In the genomic region with DNA sequence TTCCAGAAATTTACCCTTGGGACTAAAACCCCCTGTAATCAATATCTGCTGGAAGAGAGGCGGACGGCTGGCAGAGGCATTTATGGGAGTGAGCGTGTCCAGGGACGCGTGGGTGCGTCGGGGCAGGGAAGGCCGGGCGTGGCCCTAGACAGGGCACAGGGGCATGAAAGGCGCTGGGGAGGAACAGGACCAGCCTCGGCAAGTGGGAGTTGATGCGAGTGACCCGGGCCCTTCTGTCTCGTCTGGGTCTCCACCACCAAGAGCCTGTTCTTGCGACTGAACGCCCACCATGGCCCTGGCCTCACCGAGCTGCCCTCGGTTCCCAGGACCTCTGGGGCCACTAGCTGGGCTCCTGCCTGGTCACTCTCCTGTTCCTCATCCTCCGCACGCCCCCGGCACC, we compare ENCODE assay signal across 23 cellular contexts. TPM values are rescaled to one million over a fixed set of nuclear protein-coding genes. Genes with fewer than 3 reads are reported as not detected.
DNase-seq lines count a peak whose midpoint lies in the region; TF ChIP-seq lines count a peak whose summit lies in the region.
"Had no signal": no experiment of that assay in that cellular context is flagged by ENCODE, and none has a peak within 500 bp of the region (broad histone marks: within the 10 kb centered on the region; RNA-seq: fewer than 3 reads in every experiment).

No MANE protein-coding gene starts in this region.

- no peak overlapping the region for H3K4me3 ChIP-seq in H7 (ENCODE audit: insufficient read depth, low read depth, low read length)
- H3K4me3 ChIP-seq in adipocyte (ENCODE audit: low read length), result no peak overlapping the region
- peak overlapping the region in 1 of 2 donors; percentile 6 for H3K4me3 ChIP-seq in mucosa of rectum (ENCODE audit: low read length in 2 of 2)
- H3K4me3 ChIP-seq in suprapubic skin, result no peak overlapping the region
- no peak overlapping the region for H3K4me3 ChIP-seq in CD8-positive, alpha-beta memory T cell (ENCODE audit: low read length)
- H3K4me3 ChIP-seq: HAP-1, upper lobe of right lung had no signal

- peaks cover 0 to 11% (median 5%) of the 10 kb centered on the region in 3 donors for H3K4me1 Mint-ChIP-seq in CD8-positive, alpha-beta memory T cell

- H3K27me3 Mint-ChIP-seq in CD8-positive, alpha-beta memory T cell, result peaks cover 0 to 7% of the 10 kb centered on the region in 2 donors
- H3K27me3 Mint-ChIP-seq: dendritic cell treated with granulocyte-macrophage colony-stimulating factor and Interleukin-4, amounts not matched to agents 40 ng/mL and 50 ng/mL, for 4 days had no signal

- no peaks in the 10 kb centered on the region for H3K9me3 Mint-ChIP-seq in CD8-positive, alpha-beta memory T cell
- H3K9me3 Mint-ChIP-seq: dendritic cell treated with granulocyte-macrophage colony-stimulating factor and Interleukin-4, amounts not matched to agents 40 ng/mL and 50 ng/mL, for 4 days; neural crest cell had no signal

- peak overlapping the region; percentile 64 for H3K9ac ChIP-seq in adipocyte (ENCODE audit: low read length)
- no peak overlapping the region for H3K9ac ChIP-seq in mucosa of rectum (ENCODE audit: low read depth in 1 of 2, low read length in 2 of 2)

- H3K4me3 Mint-ChIP-seq in CD8-positive, alpha-beta memory T cell, result no peak overlapping the region
- H3K4me3 Mint-ChIP-seq: CD14-positive monocyte; dendritic cell treated with granulocyte-macrophage colony-stimulating factor and Interleukin-4, amounts not matched to agents 40 ng/mL and 50 ng/mL, for 4 days; neural crest cell had no signal

- peak overlapping the region in 1 of 8 donors; percentile 17 for H3K27ac Mint-ChIP-seq in CD8-positive, alpha-beta memory T cell
- H3K27ac Mint-ChIP-seq: dendritic cell treated with granulocyte-macrophage colony-stimulating factor and Interleukin-4, amounts not matched to agents 40 ng/mL and 50 ng/mL, for 4 days had no signal

- no peak for TF ChIP-seq POLR2A in suprapubic skin (IDR thresholded peaks at IDR 0.05)

- POLR2A ChIA-PET in CD8-positive, alpha-beta memory T cell (lab: Charles Lee), result no interaction called here

- no peaks in the 10 kb centered on the region for H3K36me3 ChIP-seq in H7 (replicated peaks; ENCODE audit: control insufficient read depth, insufficient read depth, low read length)
- peaks cover 8% of the 10 kb centered on the region for H3K36me3 ChIP-seq in adipocyte (ENCODE audit: control insufficient read depth, insufficient read depth, low read length, severe bottlenecking)
- peaks cover 0 to 3% of the 10 kb centered on the region in 2 donors for H3K36me3 ChIP-seq in mucosa of rectum (ENCODE audit: control insufficient read depth in 2 of 2, insufficient read depth in 2 of 2, low read length in 2 of 2)
- peaks cover 17% of the 10 kb centered on the region for H3K36me3 ChIP-seq in suprapubic skin
- H3K36me3 ChIP-seq in CD8-positive, alpha-beta memory T cell (ENCODE audit: insufficient read depth, low read length), result no peaks in the 10 kb centered on the region
- H3K36me3 ChIP-seq: HAP-1, upper lobe of right lung had no signal

- H3K4me1 ChIP-seq in adipocyte (ENCODE audit: control insufficient read depth, insufficient read depth, low read length) (peaks cover 33% of the 10 kb centered on the region), mucosa of rectum (ENCODE audit: control insufficient read depth in 2 of 2, insufficient read depth in 2 of 2, low read length in 2 of 2) (peaks cover 24 to 32% of the 10 kb centered on the region in 2 donors), suprapubic skin (peaks cover 36% of the 10 kb centered on the region)
- no peaks in the 10 kb centered on the region for H3K4me1 ChIP-seq in CD8-positive, alpha-beta memory T cell (ENCODE audit: insufficient read depth, low read length)
- H3K4me1 ChIP-seq: HAP-1 had no signal

- no peaks in the 10 kb centered on the region for H3K9me3 ChIP-seq in adipocyte (ENCODE audit: control insufficient read depth, low read length)
- H3K9me3 ChIP-seq in mucosa of rectum (ENCODE audit: control insufficient read depth in 2 of 2, low read length in 2 of 2), result no peaks in the 10 kb centered on the region
- H3K9me3 ChIP-seq in suprapubic skin, result no peaks in the 10 kb centered on the region
- H3K9me3 ChIP-seq in CD8-positive, alpha-beta memory T cell (ENCODE audit: low read length), result no peaks in the 10 kb centered on the region
- H3K9me3 ChIP-seq: HAP-1, upper lobe of right lung had no signal

- WGBS in suprapubic skin, result 83% methylated on average over 19 of the region's 21 CpGs

- no peaks in the 10 kb centered on the region for H3K36me3 Mint-ChIP-seq in CD8-positive, alpha-beta memory T cell

- CTCF ChIA-PET in CD8-positive, alpha-beta memory T cell (lab: Charles Lee), result no interaction called here

- H3K27me3 ChIP-seq in H7 (ENCODE audit: control insufficient read depth, insufficient read depth, low read length) (no peaks in the 10 kb centered on the region), adipocyte (replicated peaks; ENCODE audit: control insufficient read depth, insufficient read depth, low read length) (no peaks in the 10 kb centered on the region), mucosa of rectum (ENCODE audit: control insufficient read depth in 2 of 2, insufficient read depth in 2 of 2, low read length in 2 of 2) (no peaks in the 10 kb centered on the region), suprapubic skin (no peaks in the 10 kb centered on the region)
- no peaks in the 10 kb centered on the region for H3K27me3 ChIP-seq in CD8-positive, alpha-beta memory T cell (ENCODE audit: insufficient read depth, low read length, poor library complexity, severe bottlenecking)
- H3K27me3 ChIP-seq: upper lobe of right lung had no signal

- peak overlapping the region; percentile 23 to 58 for H3K27ac ChIP-seq in mucosa of rectum (ENCODE audit: low read depth in 2 of 2, low read length in 2 of 2)
- peak overlapping the region; percentile 42 for H3K27ac ChIP-seq in suprapubic skin
- no peak overlapping the region for H3K27ac ChIP-seq in CD8-positive, alpha-beta memory T cell (ENCODE audit: low read depth, low read length)
- H3K27ac ChIP-seq: upper lobe of right lung had no signal

- TF ChIP-seq EP300 in suprapubic skin (IDR thresholded peaks at IDR 0.05), result no peak

- DNase-seq in H7 (peak; percentile 65), adipocyte (ENCODE audit: low read depth) (no peak), suprapubic skin (ENCODE audit: low spot score in 2 of 2) (no peak), epidermal melanocyte (ENCODE audit: insufficient read length, low spot score) (no peak), activated T-cell treated with anti-CD3 and anti-CD28 coated beads for 4 hours (no peak)
- no peak for DNase-seq in CD8-positive, alpha-beta memory T cell
- DNase-seq: activated CD4-positive, alpha-beta T cell treated with anti-CD3 and anti-CD28 coated beads, Interleukin-2, amount 50 U/mL, for 48 hours; activated CD4-positive, CD25-positive, alpha-beta regulatory T cell; activated CD8-positive, alpha-beta memory T cell treated with anti-CD3 and anti-CD28 coated beads, Interleukin-2, amount 50 U/mL, for 48 hours; activated gamma-delta T cell; midbrain; MV-4-11; NCI-H1694 treated with DMSO at 0.1 percent for 48 hours; NCI-H69; stimulated activated CD4-positive, alpha-beta T cell treated with anti-CD3 and anti-CD28 coated beads, Interleukin-12 subunit alpha, Interleukin-12 subunit beta, amount 100 ng/mL, for 4 hours; stimulated activated CD4-positive, alpha-beta T cell treated with anti-CD3 and anti-CD28 coated beads, Interleukin-4, amount 100 ng/mL, for 4 hours; stimulated activated naive CD8-positive, alpha-beta T cell treated with anti-CD3 and anti-CD28 coated beads, Interleukin-15, Interleukin-2, amounts not matched to agents 100 U/mL and 50 U/mL, for 24 hours; upper lobe of right lung had no signal

- no peak for TF ChIP-seq CTCF in suprapubic skin (IDR thresholded peaks at IDR 0.05)

RNA-seq across cellular contexts. Expression of gene OSBPL5, which starts 17.5 kb away (rescaled TPM):
- total RNA-seq in H7 (2014; rRNA removed; shearing (Covaris generic)), result 21.1 and 23.7 TPM in 2 replicates
- 10 to 100 TPM; 43.4 to 75.2 (median 56.8) TPM for total RNA-seq in suprapubic skin
- total RNA-seq in CD8-positive, alpha-beta memory T cell, result 1 to 10 TPM; 2.6 to 2.7 TPM
- 8.5 TPM for polyA plus RNA-seq in CD8-positive, alpha-beta memory T cell
